Comparison of ENCODE assay signal across 9 cellular contexts in genomic region chr11:37092487-37092886, GRCh38.
"Had no signal": no experiment of that assay in that cellular context is flagged by ENCODE, and none has a peak within 500 bp of the region (broad histone marks: within the 10 kb centered on the region; RNA-seq: fewer than 3 reads in every experiment).

No MANE protein-coding gene starts in this region.

- DNase-seq: GM23248, GOT3, H7, H9, HCEC 1CT, HFFc6 had no signal

- H3K36me3 ChIP-seq: HAP-1 had no signal

- H3K4me3 ChIP-seq: GM23248, GM23338, HAP-1 had no signal

- ATAC-seq: GM23338, HCT116 had no signal

- H3K9ac ChIP-seq: GM23248 had no signal

- H3K4me2 ChIP-seq: GM23338 had no signal

- H3K9me3 ChIP-seq: HAP-1 had no signal

- H2AFZ ChIP-seq: GM23248, GM23338 had no signal

- H3K27ac ChIP-seq: GM23248 had no signal
